ENCODE assay signal across 20 cellular contexts in the genomic region with DNA sequence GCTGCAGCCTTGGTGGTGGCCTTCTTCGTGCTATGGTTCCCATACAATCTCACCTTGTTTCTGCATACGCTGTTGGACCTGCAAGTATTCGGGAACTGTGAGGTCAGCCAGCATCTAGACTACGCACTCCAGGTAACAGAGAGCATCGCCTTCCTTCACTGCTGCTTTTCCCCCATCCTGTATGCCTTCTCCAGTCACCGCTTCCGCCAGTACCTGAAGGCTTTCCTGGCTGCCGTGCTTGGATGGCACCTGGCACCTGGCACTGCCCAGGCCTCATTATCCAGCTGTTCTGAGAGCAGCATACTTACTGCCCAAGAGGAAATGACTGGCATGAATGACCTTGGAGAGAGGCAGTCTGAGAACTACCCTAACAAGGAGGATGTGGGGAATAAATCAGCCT. TPM values are rescaled to one million over a fixed set of nuclear protein-coding genes. Genes with fewer than 3 reads are reported as not detected.
A peak's percentile ranks its signal among the peaks of the same experiment; 100 is the strongest.
DNase-seq lines count a peak whose midpoint lies in the region; ATAC-seq and TF ChIP-seq lines count a peak whose summit lies in the region.
"Had no signal": no experiment of that assay in that cellular context is flagged by ENCODE, and none has a peak within 500 bp of the region (broad histone marks: within the 10 kb centered on the region; RNA-seq: fewer than 3 reads in every experiment).

No MANE protein-coding gene starts in this region.

- TF ChIP-seq POLR2A in thyroid gland (IDR thresholded peaks at IDR 0.05) = no peak

- no peaks in the 10 kb centered on the region for H3K9me3 ChIP-seq in thyroid gland
- H3K9me3 ChIP-seq: BE2C had no signal

- ATAC-seq in HG03045 (IDR thresholded peaks at IDR 0.05; ENCODE audit: unreplicated experiment) = no peak

- intact Hi-C loops in thyroid gland (cut with DNase I) = no loop called here

- DNase-seq in DMS79 treated with DMSO at 0.1 percent for 48 hours (lab: John Stamatoyannopoulos, UW) (peak; percentile 3), NCI-H2029 treated with DMSO at 0.1 percent for 48 hours (lab: John Stamatoyannopoulos, UW) (peak; percentile 59), islet precursor cell (peak; percentile 26), thyroid gland (peak; percentile 39 to 56), activated T-cell treated with anti-CD3 and anti-CD28 coated beads for 4 hours (no peak), NCI-H2171 (lab: John Stamatoyannopoulos, UW) (no peak)
- DNase-seq: ACHN; BE2C; C1 segment of cervical spinal cord; CD4-positive, CD25-positive, alpha-beta regulatory T cell; CD8-positive, alpha-beta memory T cell; COR-L47; DMS 273 treated with DMSO at 0.1 percent for 48 hours; DMS53; GDM1; H9 had no signal

- WGBS in thyroid gland, 2 donors = 83% methylated on average over 8 of the region's 8 CpGs

- H3K36me3 ChIP-seq in thyroid gland = no peaks in the 10 kb centered on the region
- H3K36me3 ChIP-seq: BE2C had no signal

- no peaks in the 10 kb centered on the region for H3K4me1 ChIP-seq in thyroid gland
- H3K4me1 ChIP-seq: BE2C had no signal

- H3K27me3 ChIP-seq in thyroid gland = no peaks in the 10 kb centered on the region
- H3K27me3 ChIP-seq: BE2C had no signal

- H3K4me3 ChIP-seq in thyroid gland (replicated peaks in 1 of 3) = no peak overlapping the region

- TF ChIP-seq CTCF in thyroid gland (IDR thresholded peaks at IDR 0.05) = no peak

- no peak overlapping the region for H3K27ac ChIP-seq in thyroid gland

RNA-seq across cellular contexts. Expression of a gene that starts 10.4 kb away (rescaled TPM):
- total RNA-seq in thyroid gland = not detected
- total RNA-seq: CD4-positive, CD25-positive, alpha-beta regulatory T cell; CD8-positive, alpha-beta memory T cell; Daoy; H1; H9; HT-29 had no signal

RNA-seq across cellular contexts. Expression of a gene that starts 40.7 kb away (rescaled TPM):
- 10 to 100 TPM in 2 of 4 donors, 1 to 10 TPM in 2; 8.5 to 14.2 (median 9.8) TPM for total RNA-seq in thyroid gland
- total RNA-seq: H1, H9, HT-29 had no signal

RNA-seq across cellular contexts. Expression of a gene that starts 56.0 kb away (rescaled TPM):
- 10 to 100 TPM in 2 of 4 donors, 1 to 10 TPM in 2; 5.6 to 15.3 (median 10.7) TPM for total RNA-seq in thyroid gland
- total RNA-seq: CD4-positive, CD25-positive, alpha-beta regulatory T cell; H9; HT-29 had no signal

Comparison
In these comparisons a context has a peak if more than half of its experiments do, and no peak if none do; other contexts are left out.
1. DNase-seq: peak in DMS79 treated with DMSO at 0.1 percent for 48 hours (single experiment), NCI-H2029 treated with DMSO at 0.1 percent for 48 hours (single experiment), islet precursor cell (single experiment) and thyroid gland (2 of 2); none in activated T-cell treated with anti-CD3 and anti-CD28 coated beads for 4 hours (single experiment) and NCI-H2171 (single experiment).